ENCODE assay signal across 13 cellular contexts in the genomic region with DNA sequence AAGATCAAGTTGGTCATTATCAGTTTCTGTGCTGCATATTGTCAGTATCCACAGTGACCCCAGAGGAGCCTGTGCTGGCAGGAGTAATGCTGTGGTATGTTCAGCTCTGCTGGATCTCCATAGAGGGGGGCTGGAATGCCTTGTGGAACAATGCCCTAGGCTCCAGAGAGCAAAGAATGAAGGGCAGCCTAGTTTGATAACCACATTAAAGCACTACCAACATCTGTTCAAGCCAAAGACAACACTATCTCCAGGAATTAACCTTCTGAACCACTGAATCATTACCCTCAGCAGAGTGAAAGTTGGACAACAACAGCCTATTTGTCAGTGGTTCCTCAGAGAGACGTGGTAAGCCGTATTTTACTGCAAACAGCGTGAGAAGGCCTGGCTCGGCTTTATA.
DNase-seq lines count a peak whose midpoint lies in the region; TF ChIP-seq lines count a peak whose summit lies in the region.
"Had no signal": no experiment of that assay in that cellular context is flagged by ENCODE, and none has a peak within 500 bp of the region (broad histone marks: within the 10 kb centered on the region; RNA-seq: fewer than 3 reads in every experiment).

No MANE protein-coding gene starts in this region.

- no peaks in the 10 kb centered on the region for H3K27me3 ChIP-seq in Karpas-422 (ENCODE audit: low read length)

- H3K9ac ChIP-seq in Karpas-422 (ENCODE audit: low read length): no peak overlapping the region

- DNase-seq in LHCN-M2 (ENCODE audit: low read depth) (peak; percentile 70), astrocyte of the cerebellum (ENCODE audit: low read depth) (peak; percentile 88), iPS-NIHi11 (ENCODE audit: low spot score) (peak; percentile 11), stromal cell of bone marrow (ENCODE audit: low read depth) (peak; percentile 44), Karpas-422 (no peak), T-helper 2 cell (no peak)
- no peak for DNase-seq in stimulated activated CD8-positive, alpha-beta memory T cell treated with anti-CD3 and anti-CD28 coated beads, Interleukin-4, amount 100 ng/mL, for 48 hours
- DNase-seq: activated CD4-positive, alpha-beta T cell treated with anti-CD3 and anti-CD28 coated beads for 48 hours; activated T-cell treated with anti-CD3 and anti-CD28 coated beads for 4 hours; endodermal cell; kidney; NCI-H1930; NCI-H526 had no signal

- peaks cover 3% of the 10 kb centered on the region; the same call in 1 of the 2 replicates for H3K9me3 ChIP-seq in Karpas-422 (ENCODE audit: low read length)

- H3K36me3 ChIP-seq in Karpas-422 (ENCODE audit: insufficient read depth, low read length): no peaks in the 10 kb centered on the region

- H3K4me3 ChIP-seq in astrocyte of the cerebellum (ENCODE audit: low read depth, low read length) (no peak overlapping the region), Karpas-422 (ENCODE audit: low read length) (no peak overlapping the region)

- no peaks in the 10 kb centered on the region for H3K79me2 ChIP-seq in Karpas-422 (ENCODE audit: low read length)

- no peaks in the 10 kb centered on the region for H3K9me2 ChIP-seq in Karpas-422 (replicated peaks; ENCODE audit: insufficient read depth, low read length)

- H2AFZ ChIP-seq in Karpas-422 (ENCODE audit: low read length): no peak overlapping the region

- H3K4me1 ChIP-seq in Karpas-422 (ENCODE audit: low read length): no peaks in the 10 kb centered on the region

- no peak for TF ChIP-seq CTCF in astrocyte of the cerebellum (IDR thresholded peaks at IDR 0.05; ENCODE audit: low read depth, low read length, missing control alignments)

- H3K27ac ChIP-seq in Karpas-422 (ENCODE audit: low read length): no peak overlapping the region

- no peaks in the 10 kb centered on the region for H4K20me1 ChIP-seq in Karpas-422 (ENCODE audit: insufficient read depth, low read depth, low read length)

- in situ Hi-C loops in astrocyte of the cerebellum (cut with HindIII; ENCODE audit: low sequenced_read_pairs): no loop called here

- H3K4me2 ChIP-seq in Karpas-422 (ENCODE audit: low read depth, low read length, poor library complexity, severe bottlenecking): no peak overlapping the region

Comparison
In these comparisons a context has a peak if more than half of its experiments do, and no peak if none do; other contexts are left out.
1. DNase-seq: peak in LHCN-M2 (single experiment), astrocyte of the cerebellum (single experiment), iPS-NIHi11 (single experiment) and stromal cell of bone marrow (single experiment); none in Karpas-422 (single experiment), T-helper 2 cell (0 of 5) and stimulated activated CD8-positive, alpha-beta memory T cell treated with anti-CD3 and anti-CD28 coated beads, Interleukin-4, amount 100 ng/mL, for 48 hours (single experiment).